Comparison of ENCODE assay signal across 17 cellular contexts in genomic region chr2:86214503-86214832, GRCh38. TPM values are rescaled to one million over a fixed set of nuclear protein-coding genes. Genes with fewer than 3 reads are reported as not detected.
A peak's percentile ranks its signal among the peaks of the same experiment; 100 is the strongest.
DNase-seq lines count a peak whose midpoint lies in the region; ATAC-seq and TF ChIP-seq lines count a peak whose summit lies in the region.
"Had no signal": no experiment of that assay in that cellular context is flagged by ENCODE, and none has a peak within 500 bp of the region (broad histone marks: within the 10 kb centered on the region; RNA-seq: fewer than 3 reads in every experiment).

No MANE protein-coding gene starts in this region.

- H3K4me1 Mint-ChIP-seq in central memory CD8-positive, alpha-beta T cell = no peaks in the 10 kb centered on the region
- H3K4me1 Mint-ChIP-seq: CD14-positive monocyte had no signal

- H3K36me3 Mint-ChIP-seq in central memory CD8-positive, alpha-beta T cell (ENCODE audit: insufficient read depth) = peaks cover 26% of the 10 kb centered on the region

- peak overlapping the region; percentile 49 for H3K27ac Mint-ChIP-seq in central memory CD8-positive, alpha-beta T cell (ENCODE audit: low read depth)
- H3K27ac Mint-ChIP-seq: B cell, CD14-positive monocyte had no signal

- H3K27me3 ChIP-seq in left ventricle myocardium inferior (ENCODE audit: low read depth) = no peaks in the 10 kb centered on the region
- no peaks in the 10 kb centered on the region for H3K27me3 ChIP-seq in heart left ventricle
- H3K27me3 ChIP-seq in psoas muscle (ENCODE audit: insufficient read depth in 3 of 3, low read length in 2 of 3) = no peaks in the 10 kb centered on the region
- H3K27me3 ChIP-seq: MG63 had no signal

- TF ChIP-seq CTCF in left ventricle myocardium inferior (IDR thresholded peaks at IDR 0.05; ENCODE audit: borderline replicate concordance) (no peak), heart left ventricle (IDR thresholded peaks at IDR 0.05) (no peak), psoas muscle (IDR thresholded peaks at IDR 0.05) (no peak)

- H3K27ac ChIP-seq in left ventricle myocardium inferior (replicated peaks) (peak overlapping the region; percentile 51), heart left ventricle (peak overlapping the region in 1 of 12 donors; percentile 27), psoas muscle (peak overlapping the region; percentile 30)
- H3K27ac ChIP-seq: A549 had no signal

- no peaks in the 10 kb centered on the region for H3K9me3 Mint-ChIP-seq in central memory CD8-positive, alpha-beta T cell
- H3K9me3 Mint-ChIP-seq: CD14-positive monocyte had no signal

- no peak overlapping the region for H3K4me3 ChIP-seq in left ventricle myocardium inferior
- H3K4me3 ChIP-seq in heart left ventricle = no peak overlapping the region
- H3K4me3 ChIP-seq in psoas muscle = no peak overlapping the region
- H3K4me3 ChIP-seq: A549, MG63 had no signal

- no peak overlapping the region for H3K4me3 Mint-ChIP-seq in central memory CD8-positive, alpha-beta T cell
- H3K4me3 Mint-ChIP-seq: B cell, CD14-positive monocyte had no signal

- no peak for TF ChIP-seq POLR2A in heart left ventricle (IDR thresholded peaks at IDR 0.05)

- H3K27me3 Mint-ChIP-seq in central memory CD8-positive, alpha-beta T cell = no peaks in the 10 kb centered on the region
- H3K27me3 Mint-ChIP-seq: B cell had no signal

- no peak for DNase-seq in left ventricle myocardium inferior
- DNase-seq in heart left ventricle = no peak
- DNase-seq in central memory CD8-positive, alpha-beta T cell (ENCODE audit: low spot score in 2 of 2) = no peak
- DNase-seq in psoas muscle = no peak
- no peak for DNase-seq in NCI-H345 treated with DMSO at 0.1 percent for 48 hours (lab: John Stamatoyannopoulos, UW; ENCODE audit: unreplicated experiment)
- DNase-seq in activated CD8-positive, alpha-beta memory T cell treated with anti-CD3 and anti-CD28 coated beads for 24 hours = no peak
- DNase-seq: MG63, NCI-H1092, NCI-H1436, NCI-H187 treated with DMSO at 0.1 percent for 48 hours, NCI-H2107, NCI-H69, Right ventricle myocardium superior had no signal

- H3K36me3 ChIP-seq in left ventricle myocardium inferior (peaks cover 44% of the 10 kb centered on the region), heart left ventricle (peaks cover 0 to 70% (median 52%) of the 10 kb centered on the region in 9 donors), psoas muscle (ENCODE audit: insufficient read depth in 1 of 2, low read depth in 1 of 2) (peaks cover 11 to 73% of the 10 kb centered on the region in 2 donors)

- H3K9me3 ChIP-seq in left ventricle myocardium inferior (replicated peaks) = no peaks in the 10 kb centered on the region
- H3K9me3 ChIP-seq in heart left ventricle = no peaks in the 10 kb centered on the region
- no peaks in the 10 kb centered on the region for H3K9me3 ChIP-seq in psoas muscle
- H3K9me3 ChIP-seq: A549, MG63 had no signal

- intact Hi-C loops in left ventricle myocardium inferior (cut with micrococcal nuclease) (no loop called here), heart left ventricle (cut with DNase I) (no loop called here), psoas muscle (cut with DNase I) (no loop called here)

- H3K4me1 ChIP-seq in left ventricle myocardium inferior (peaks cover 28% of the 10 kb centered on the region), heart left ventricle (peaks cover 0 to 21% (median 4%) of the 10 kb centered on the region in 12 donors), psoas muscle (no peaks in the 10 kb centered on the region)
- H3K4me1 ChIP-seq: A549 had no signal

- no peak for ATAC-seq in heart left ventricle
- no peak for ATAC-seq in central memory CD8-positive, alpha-beta T cell (replicated peaks; ENCODE audit: extremely low read depth, poor library complexity, severe bottlenecking)
- peak in 1 of 4 donors; percentile 12 for ATAC-seq in psoas muscle
- no peak for ATAC-seq in HG03039 (IDR thresholded peaks at IDR 0.05; ENCODE audit: unreplicated experiment)
- ATAC-seq: A549 had no signal

- 84 to 94% (median 87%) methylated on average over 2 of the region's 2 CpGs for WGBS in heart left ventricle, 4 donors
- 83 to 89% (median 87%) methylated on average over 2 of the region's 2 CpGs for WGBS in psoas muscle, 3 donors

RNA-seq across cellular contexts. Expression of gene MRPL35, which starts 15.2 kb away (rescaled TPM):
- total RNA-seq in left ventricle myocardium inferior (111 TPM), heart left ventricle (100 to 1,000 TPM in 3 of 9 donors, 10 to 100 TPM in 6; 32.8 to 159 (median 79.3) TPM), psoas muscle (10 to 100 TPM; 39.7 to 67.4 (median 47.9) TPM)
- polyA plus RNA-seq in heart left ventricle (10 to 100 TPM; 51.6 to 90.5 TPM), psoas muscle (10 to 100 TPM; 46.3 to 94.7 (median 65.8) TPM)

RNA-seq across cellular contexts. Expression of gene IMMT, which starts 19.2 kb away (rescaled TPM):
- total RNA-seq in left ventricle myocardium inferior = 288 TPM
- 100 to 1,000 TPM; 180 to 315 (median 231) TPM for total RNA-seq in heart left ventricle
- 100 to 1,000 TPM in 1 of 2 donors, 10 to 100 TPM in 1; 62.0 to 169 TPM for polyA plus RNA-seq in heart left ventricle
- 100 to 1,000 TPM; 141 to 272 (median 167) TPM for total RNA-seq in psoas muscle
- polyA plus RNA-seq in psoas muscle = 100 to 1,000 TPM; 132 to 185 (median 148) TPM
